ENCODE assay signal across 1 cellular context in the genomic region with DNA sequence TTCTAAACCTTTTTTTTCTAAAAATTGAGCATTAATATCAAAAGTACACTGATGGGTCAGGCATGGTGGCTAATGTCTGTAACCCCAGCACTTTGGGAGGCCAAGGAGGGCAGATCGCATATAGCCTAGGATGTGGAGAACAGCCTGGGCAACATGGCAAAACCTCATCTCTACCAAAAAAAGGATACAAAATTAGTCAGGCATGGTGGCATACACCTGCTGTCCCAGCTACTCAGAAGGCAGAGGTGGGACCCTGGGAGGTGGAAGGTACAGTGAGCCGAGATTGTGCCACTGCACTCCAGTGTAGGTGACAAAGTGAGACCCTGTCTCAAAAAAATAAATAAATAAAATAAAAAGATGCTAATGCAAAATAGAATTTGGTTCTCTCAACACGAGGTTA.
TF ChIP-seq lines count a peak whose summit lies in the region.

No MANE protein-coding gene starts in this region.

TF ChIP-seq in WTC11, 78 proteins besides CTCF, POLR2A, EP300 and RAD21 (continued from another document):
- TF ChIP-seq, protein P1, sequence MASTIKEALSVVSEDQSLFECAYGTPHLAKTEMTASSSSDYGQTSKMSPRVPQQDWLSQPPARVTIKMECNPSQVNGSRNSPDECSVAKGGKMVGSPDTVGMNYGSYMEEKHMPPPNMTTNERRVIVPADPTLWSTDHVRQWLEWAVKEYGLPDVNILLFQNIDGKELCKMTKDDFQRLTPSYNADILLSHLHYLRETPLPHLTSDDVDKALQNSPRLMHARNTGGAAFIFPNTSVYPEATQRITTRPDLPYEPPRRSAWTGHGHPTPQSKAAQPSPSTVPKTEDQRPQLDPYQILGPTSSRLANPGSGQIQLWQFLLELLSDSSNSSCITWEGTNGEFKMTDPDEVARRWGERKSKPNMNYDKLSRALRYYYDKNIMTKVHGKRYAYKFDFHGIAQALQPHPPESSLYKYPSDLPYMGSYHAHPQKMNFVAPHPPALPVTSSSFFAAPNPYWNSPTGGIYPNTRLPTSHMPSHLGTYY (CRISPR knock-in tag; IDR thresholded peaks at IDR 0.05), result no peak
- TF ChIP-seq, protein P2, sequence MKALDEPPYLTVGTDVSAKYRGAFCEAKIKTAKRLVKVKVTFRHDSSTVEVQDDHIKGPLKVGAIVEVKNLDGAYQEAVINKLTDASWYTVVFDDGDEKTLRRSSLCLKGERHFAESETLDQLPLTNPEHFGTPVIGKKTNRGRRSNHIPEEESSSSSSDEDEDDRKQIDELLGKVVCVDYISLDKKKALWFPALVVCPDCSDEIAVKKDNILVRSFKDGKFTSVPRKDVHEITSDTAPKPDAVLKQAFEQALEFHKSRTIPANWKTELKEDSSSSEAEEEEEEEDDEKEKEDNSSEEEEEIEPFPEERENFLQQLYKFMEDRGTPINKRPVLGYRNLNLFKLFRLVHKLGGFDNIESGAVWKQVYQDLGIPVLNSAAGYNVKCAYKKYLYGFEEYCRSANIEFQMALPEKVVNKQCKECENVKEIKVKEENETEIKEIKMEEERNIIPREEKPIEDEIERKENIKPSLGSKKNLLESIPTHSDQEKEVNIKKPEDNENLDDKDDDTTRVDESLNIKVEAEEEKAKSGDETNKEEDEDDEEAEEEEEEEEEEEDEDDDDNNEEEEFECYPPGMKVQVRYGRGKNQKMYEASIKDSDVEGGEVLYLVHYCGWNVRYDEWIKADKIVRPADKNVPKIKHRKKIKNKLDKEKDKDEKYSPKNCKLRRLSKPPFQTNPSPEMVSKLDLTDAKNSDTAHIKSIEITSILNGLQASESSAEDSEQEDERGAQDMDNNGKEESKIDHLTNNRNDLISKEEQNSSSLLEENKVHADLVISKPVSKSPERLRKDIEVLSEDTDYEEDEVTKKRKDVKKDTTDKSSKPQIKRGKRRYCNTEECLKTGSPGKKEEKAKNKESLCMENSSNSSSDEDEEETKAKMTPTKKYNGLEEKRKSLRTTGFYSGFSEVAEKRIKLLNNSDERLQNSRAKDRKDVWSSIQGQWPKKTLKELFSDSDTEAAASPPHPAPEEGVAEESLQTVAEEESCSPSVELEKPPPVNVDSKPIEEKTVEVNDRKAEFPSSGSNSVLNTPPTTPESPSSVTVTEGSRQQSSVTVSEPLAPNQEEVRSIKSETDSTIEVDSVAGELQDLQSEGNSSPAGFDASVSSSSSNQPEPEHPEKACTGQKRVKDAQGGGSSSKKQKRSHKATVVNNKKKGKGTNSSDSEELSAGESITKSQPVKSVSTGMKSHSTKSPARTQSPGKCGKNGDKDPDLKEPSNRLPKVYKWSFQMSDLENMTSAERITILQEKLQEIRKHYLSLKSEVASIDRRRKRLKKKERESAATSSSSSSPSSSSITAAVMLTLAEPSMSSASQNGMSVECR (CRISPR knock-in tag; IDR thresholded peaks at IDR 0.05; ENCODE audit: borderline replicate concordance), result no peak
- TF ChIP-seq ZBTB21 (CRISPR knock-in tag; IDR thresholded peaks at IDR 0.05; ENCODE audit: borderline replicate concordance), result no peak
- TF ChIP-seq NFATC4 (CRISPR knock-in tag; IDR thresholded peaks at IDR 0.05), result no peak
- no peak for TF ChIP-seq HMGA2 (CRISPR knock-in tag; IDR thresholded peaks at IDR 0.05)
- TF ChIP-seq NFYB (CRISPR knock-in tag; conservative IDR thresholded peaks at IDR 0.05; ENCODE audit: low read depth), result no peak
- TF ChIP-seq, protein P3, sequence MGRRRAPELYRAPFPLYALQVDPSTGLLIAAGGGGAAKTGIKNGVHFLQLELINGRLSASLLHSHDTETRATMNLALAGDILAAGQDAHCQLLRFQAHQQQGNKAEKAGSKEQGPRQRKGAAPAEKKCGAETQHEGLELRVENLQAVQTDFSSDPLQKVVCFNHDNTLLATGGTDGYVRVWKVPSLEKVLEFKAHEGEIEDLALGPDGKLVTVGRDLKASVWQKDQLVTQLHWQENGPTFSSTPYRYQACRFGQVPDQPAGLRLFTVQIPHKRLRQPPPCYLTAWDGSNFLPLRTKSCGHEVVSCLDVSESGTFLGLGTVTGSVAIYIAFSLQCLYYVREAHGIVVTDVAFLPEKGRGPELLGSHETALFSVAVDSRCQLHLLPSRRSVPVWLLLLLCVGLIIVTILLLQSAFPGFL (CRISPR knock-in tag; IDR thresholded peaks at IDR 0.05; ENCODE audit: borderline replicate concordance), result no peak
- TF ChIP-seq NFE2L1 (CRISPR knock-in tag; IDR thresholded peaks at IDR 0.05), result no peak
- no peak for TF ChIP-seq ZBTB43 (CRISPR knock-in tag; IDR thresholded peaks at IDR 0.05)
- no peak for TF ChIP-seq ZNF425 (CRISPR knock-in tag; conservative IDR thresholded peaks at IDR 0.05)
- TF ChIP-seq, protein P4, sequence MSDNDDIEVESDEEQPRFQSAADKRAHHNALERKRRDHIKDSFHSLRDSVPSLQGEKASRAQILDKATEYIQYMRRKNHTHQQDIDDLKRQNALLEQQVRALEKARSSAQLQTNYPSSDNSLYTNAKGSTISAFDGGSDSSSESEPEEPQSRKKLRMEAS (CRISPR knock-in tag; IDR thresholded peaks at IDR 0.05), result no peak
- no peak for TF ChIP-seq ATF1 (CRISPR knock-in tag; IDR thresholded peaks at IDR 0.05)
- TF ChIP-seq, protein P5, sequence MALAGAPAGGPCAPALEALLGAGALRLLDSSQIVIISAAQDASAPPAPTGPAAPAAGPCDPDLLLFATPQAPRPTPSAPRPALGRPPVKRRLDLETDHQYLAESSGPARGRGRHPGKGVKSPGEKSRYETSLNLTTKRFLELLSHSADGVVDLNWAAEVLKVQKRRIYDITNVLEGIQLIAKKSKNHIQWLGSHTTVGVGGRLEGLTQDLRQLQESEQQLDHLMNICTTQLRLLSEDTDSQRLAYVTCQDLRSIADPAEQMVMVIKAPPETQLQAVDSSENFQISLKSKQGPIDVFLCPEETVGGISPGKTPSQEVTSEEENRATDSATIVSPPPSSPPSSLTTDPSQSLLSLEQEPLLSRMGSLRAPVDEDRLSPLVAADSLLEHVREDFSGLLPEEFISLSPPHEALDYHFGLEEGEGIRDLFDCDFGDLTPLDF (CRISPR knock-in tag; IDR thresholded peaks at IDR 0.05), result no peak
- no peak for TF ChIP-seq AFF4 (CRISPR knock-in tag; IDR thresholded peaks at IDR 0.05; ENCODE audit: borderline replicate concordance)
- TF ChIP-seq ZNF423 (CRISPR knock-in tag; IDR thresholded peaks at IDR 0.05), result no peak
- TF ChIP-seq ELF4 (CRISPR knock-in tag; IDR thresholded peaks at IDR 0.05; ENCODE audit: low read depth), result no peak
- TF ChIP-seq, protein P6, sequence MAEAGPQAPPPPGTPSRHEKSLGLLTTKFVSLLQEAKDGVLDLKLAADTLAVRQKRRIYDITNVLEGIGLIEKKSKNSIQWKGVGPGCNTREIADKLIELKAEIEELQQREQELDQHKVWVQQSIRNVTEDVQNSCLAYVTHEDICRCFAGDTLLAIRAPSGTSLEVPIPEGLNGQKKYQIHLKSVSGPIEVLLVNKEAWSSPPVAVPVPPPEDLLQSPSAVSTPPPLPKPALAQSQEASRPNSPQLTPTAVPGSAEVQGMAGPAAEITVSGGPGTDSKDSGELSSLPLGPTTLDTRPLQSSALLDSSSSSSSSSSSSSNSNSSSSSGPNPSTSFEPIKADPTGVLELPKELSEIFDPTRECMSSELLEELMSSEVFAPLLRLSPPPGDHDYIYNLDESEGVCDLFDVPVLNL (CRISPR knock-in tag; IDR thresholded peaks at IDR 0.05; ENCODE audit: borderline replicate concordance, low read depth), result no peak
- TF ChIP-seq JAZF1 (CRISPR knock-in tag; IDR thresholded peaks at IDR 0.05), result no peak
